In genomic region chr5:35345222-35345621, GRCh38 we compare ENCODE assay signal across 17 cellular contexts.
DNase-seq lines count a peak whose midpoint lies in the region; ATAC-seq and TF ChIP-seq lines count a peak whose summit lies in the region.
"Had no signal": no experiment of that assay in that cellular context is flagged by ENCODE, and none has a peak within 500 bp of the region (broad histone marks: within the 10 kb centered on the region; RNA-seq: fewer than 3 reads in every experiment).

No MANE protein-coding gene starts in this region.

- no peak for DNase-seq in GM10266 (ENCODE audit: extremely low spot score)
- peak; percentile 2 for DNase-seq in LHCN-M2 (ENCODE audit: low read depth)
- DNase-seq in WTC11 (ENCODE audit: low spot score): no peak
- no peak for DNase-seq in neural progenitor cell (ENCODE audit: low spot score)
- DNase-seq in RPMI8226: no peak
- DNase-seq in DMS79 (lab: John Stamatoyannopoulos, UW): no peak
- no peak for DNase-seq in NCI-H2171 (lab: John Stamatoyannopoulos, UW)
- DNase-seq: activated CD8-positive, alpha-beta memory T cell treated with anti-CD3 and anti-CD28 coated beads for 24 hours; CD4-positive, alpha-beta T cell; lower lobe of right lung; NCI-H187 treated with DMSO at 0.1 percent for 48 hours; retina; stimulated activated CD4-positive, alpha-beta T cell treated with anti-CD3 and anti-CD28 coated beads, Interleukin-1b, Interleukin-23, amount 100 ng/mL, for 48 hours; thyroid gland had no signal

- no peak overlapping the region for H3K4me2 ChIP-seq in neural progenitor cell

- peaks cover 48% of the 10 kb centered on the region for H3K9me3 Mint-ChIP-seq in WTC11
- H3K9me3 Mint-ChIP-seq in neural progenitor cell: peaks cover 16% of the 10 kb centered on the region

- POLR2A ChIA-PET in WTC11 (lab: Charles Lee): no interaction called here

- CTCF ChIA-PET in WTC11 (lab: Charles Lee): no interaction called here

- no peaks in the 10 kb centered on the region for H3K79me2 ChIP-seq in neural progenitor cell (ENCODE audit: low read depth)

- no peaks in the 10 kb centered on the region for H3F3A ChIP-seq in neural progenitor cell (ENCODE audit: low read depth)

- no peaks in the 10 kb centered on the region for H3K4me1 ChIP-seq in neural progenitor cell
- H3K4me1 ChIP-seq: ascending aorta, lower lobe of right lung, SJCRH30, thyroid gland had no signal

- ATAC-seq in WTC11: peak; percentile 94
- ATAC-seq: lower lobe of right lung; natural killer cell treated with Interleukin-12 subunit alpha and Interleukin-12 subunit beta and Interleukin-15 and Interleukin-18, amount 100 ng/mL, for 72 hours had no signal

- H3K9me3 ChIP-seq in neural progenitor cell (ENCODE audit: low read depth): no peaks in the 10 kb centered on the region
- H3K9me3 ChIP-seq: ascending aorta, lower lobe of right lung, SJCRH30, thyroid gland had no signal

- no peak overlapping the region for H2AFZ ChIP-seq in neural progenitor cell (replicated peaks)

- TF ChIP-seq CTCF in GM10266 (IDR thresholded peaks at IDR 0.05; ENCODE audit: control insufficient read depth, insufficient read depth, low read depth, missing control alignments) (peak; percentile 47), WTC11 (IDR thresholded peaks at IDR 0.05) (no peak), neural progenitor cell (IDR thresholded peaks at IDR 0.05) (peak; percentile 11)

- H3K4me1 Mint-ChIP-seq in WTC11: no peaks in the 10 kb centered on the region
- H3K4me1 Mint-ChIP-seq in neural progenitor cell: no peaks in the 10 kb centered on the region

- H4K20me1 ChIP-seq in neural progenitor cell (ENCODE audit: low read depth): no peaks in the 10 kb centered on the region

- H3K36me3 ChIP-seq in neural progenitor cell: no peaks in the 10 kb centered on the region
- H3K36me3 ChIP-seq: ascending aorta, lower lobe of right lung, SJCRH30, thyroid gland had no signal

- H3K36me3 Mint-ChIP-seq in WTC11 (peaks cover 26% of the 10 kb centered on the region), neural progenitor cell (no peaks in the 10 kb centered on the region)
- H3K36me3 Mint-ChIP-seq: natural killer cell treated with Interleukin-12 subunit alpha and Interleukin-12 subunit beta and Interleukin-15 and Interleukin-18, amount 100 ng/mL, for 72 hours had no signal

- H3K4me3 Mint-ChIP-seq in WTC11 (no peak overlapping the region), neural progenitor cell (no peak overlapping the region)
- H3K4me3 Mint-ChIP-seq: CD4-positive, alpha-beta T cell; natural killer cell treated with Interleukin-12 subunit alpha and Interleukin-12 subunit beta and Interleukin-15 and Interleukin-18, amount 100 ng/mL, for 72 hours had no signal

- H3K27ac Mint-ChIP-seq in WTC11 (no peak overlapping the region), neural progenitor cell (no peak overlapping the region)
- H3K27ac Mint-ChIP-seq: CD4-positive, alpha-beta T cell; natural killer cell treated with Interleukin-12 subunit alpha and Interleukin-12 subunit beta and Interleukin-15 and Interleukin-18, amount 100 ng/mL, for 72 hours had no signal

- no peaks in the 10 kb centered on the region for H3K27me3 ChIP-seq in neural progenitor cell
- H3K27me3 ChIP-seq: ascending aorta, SJCRH30, thyroid gland had no signal

- H3K27ac ChIP-seq in neural progenitor cell: no peak overlapping the region
- H3K27ac ChIP-seq: ascending aorta, lower lobe of right lung, SJCRH30, thyroid gland had no signal

- no peak overlapping the region for H3K4me3 ChIP-seq in neural progenitor cell
- H3K4me3 ChIP-seq: ascending aorta, lower lobe of right lung, SJCRH30, thyroid gland had no signal

- H3K27me3 Mint-ChIP-seq in WTC11 (ENCODE audit: low read depth): no peaks in the 10 kb centered on the region; the same call in 1 of the 2 replicates
- H3K27me3 Mint-ChIP-seq in neural progenitor cell (ENCODE audit: insufficient read depth, low read depth): no peaks in the 10 kb centered on the region
- H3K27me3 Mint-ChIP-seq: CD4-positive, alpha-beta T cell; natural killer cell treated with Interleukin-12 subunit alpha and Interleukin-12 subunit beta and Interleukin-15 and Interleukin-18, amount 100 ng/mL, for 72 hours had no signal

- H3K9ac ChIP-seq in neural progenitor cell: no peak overlapping the region

TF ChIP-seq in WTC11, 78 proteins besides CTCF, POLR2A, EP300 and RAD21:
- no peak for TF ChIP-seq USF2 (CRISPR knock-in tag; IDR thresholded peaks at IDR 0.05)
- TF ChIP-seq MXD4 (CRISPR knock-in tag; IDR thresholded peaks at IDR 0.05; ENCODE audit: borderline replicate concordance): no peak
- TF ChIP-seq, protein P1, sequence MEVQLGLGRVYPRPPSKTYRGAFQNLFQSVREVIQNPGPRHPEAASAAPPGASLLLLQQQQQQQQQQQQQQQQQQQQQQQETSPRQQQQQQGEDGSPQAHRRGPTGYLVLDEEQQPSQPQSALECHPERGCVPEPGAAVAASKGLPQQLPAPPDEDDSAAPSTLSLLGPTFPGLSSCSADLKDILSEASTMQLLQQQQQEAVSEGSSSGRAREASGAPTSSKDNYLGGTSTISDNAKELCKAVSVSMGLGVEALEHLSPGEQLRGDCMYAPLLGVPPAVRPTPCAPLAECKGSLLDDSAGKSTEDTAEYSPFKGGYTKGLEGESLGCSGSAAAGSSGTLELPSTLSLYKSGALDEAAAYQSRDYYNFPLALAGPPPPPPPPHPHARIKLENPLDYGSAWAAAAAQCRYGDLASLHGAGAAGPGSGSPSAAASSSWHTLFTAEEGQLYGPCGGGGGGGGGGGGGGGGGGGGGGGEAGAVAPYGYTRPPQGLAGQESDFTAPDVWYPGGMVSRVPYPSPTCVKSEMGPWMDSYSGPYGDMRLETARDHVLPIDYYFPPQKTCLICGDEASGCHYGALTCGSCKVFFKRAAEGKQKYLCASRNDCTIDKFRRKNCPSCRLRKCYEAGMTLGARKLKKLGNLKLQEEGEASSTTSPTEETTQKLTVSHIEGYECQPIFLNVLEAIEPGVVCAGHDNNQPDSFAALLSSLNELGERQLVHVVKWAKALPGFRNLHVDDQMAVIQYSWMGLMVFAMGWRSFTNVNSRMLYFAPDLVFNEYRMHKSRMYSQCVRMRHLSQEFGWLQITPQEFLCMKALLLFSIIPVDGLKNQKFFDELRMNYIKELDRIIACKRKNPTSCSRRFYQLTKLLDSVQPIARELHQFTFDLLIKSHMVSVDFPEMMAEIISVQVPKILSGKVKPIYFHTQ (CRISPR knock-in tag; IDR thresholded peaks at IDR 0.05): no peak
- TF ChIP-seq, protein P2, sequence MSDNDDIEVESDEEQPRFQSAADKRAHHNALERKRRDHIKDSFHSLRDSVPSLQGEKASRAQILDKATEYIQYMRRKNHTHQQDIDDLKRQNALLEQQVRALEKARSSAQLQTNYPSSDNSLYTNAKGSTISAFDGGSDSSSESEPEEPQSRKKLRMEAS (CRISPR knock-in tag; IDR thresholded peaks at IDR 0.05): no peak
